ENCODE assay signal across 30 cellular contexts in genomic region chr1:213297021-213297420, GRCh38.
"Had no signal": no experiment of that assay in that cellular context is flagged by ENCODE, and none has a peak within 500 bp of the region (broad histone marks: within the 10 kb centered on the region; RNA-seq: fewer than 3 reads in every experiment).

No MANE protein-coding gene starts in this region.

- H3K27me3 Mint-ChIP-seq: activated CD4-positive, alpha-beta memory T cell treated with anti-CD3 and anti-CD28 coated beads, Interleukin-2, amount 10 ng/mL, durations not matched to agents 7 days and 5 days; activated CD4-positive, alpha-beta T cell treated with anti-CD3 and anti-CD28 coated beads, Interleukin-2, amount 10 ng/mL, durations not matched to agents 7 days and 5 days; activated naive CD4-positive, alpha-beta T cell treated with anti-CD3 and anti-CD28 coated beads, Interleukin-2, amount 10 ng/mL, durations not matched to agents 7 days and 5 days; activated naive CD8-positive, alpha-beta T cell treated with anti-CD3 and anti-CD28 coated beads, Interleukin-2, amount 10 ng/mL, durations not matched to agents 7 days and 5 days; activated T-cell treated with anti-CD3 and anti-CD28 coated beads, Interleukin-2, amount 50 U/mL, for 24 hours had no signal

- FAIRE-seq: astrocyte, endometrium, endothelial cell of umbilical vein, frontal cortex, TTC549 had no signal

- H3K36me3 ChIP-seq: brain microvascular endothelial cell, cardiac muscle cell, colonic mucosa had no signal

- H3K27ac Mint-ChIP-seq: activated CD4-positive, alpha-beta memory T cell treated with anti-CD3 and anti-CD28 coated beads, Interleukin-2, amount 10 ng/mL, durations not matched to agents 7 days and 5 days; activated CD4-positive, alpha-beta T cell treated with anti-CD3 and anti-CD28 coated beads, Interleukin-2, amount 10 ng/mL, durations not matched to agents 7 days and 5 days; activated naive CD4-positive, alpha-beta T cell treated with anti-CD3 and anti-CD28 coated beads, Interleukin-2, amount 10 ng/mL, durations not matched to agents 7 days and 5 days; activated naive CD4-positive, alpha-beta T cell treated with anti-CD3 and anti-CD28 coated beads, Interleukin-2, amount 50 U/mL, for 72 hours; activated naive CD8-positive, alpha-beta T cell treated with anti-CD3 and anti-CD28 coated beads, Interleukin-2, amount 10 ng/mL, durations not matched to agents 7 days and 5 days; activated T-cell treated with anti-CD3 and anti-CD28 coated beads, Interleukin-2, amount 50 U/mL, for 24 hours; activated T-cell treated with anti-CD3 and anti-CD28 coated beads, Interleukin-2, amount 50 U/mL, for 72 hours; WTC11 had no signal

- H3K27me3 ChIP-seq: brain microvascular endothelial cell, cardiac muscle cell, colonic mucosa had no signal

- H3K9me3 ChIP-seq: colonic mucosa had no signal

- H3K4me3 Mint-ChIP-seq: activated CD4-positive, alpha-beta memory T cell treated with anti-CD3 and anti-CD28 coated beads, Interleukin-2, amount 10 ng/mL, durations not matched to agents 7 days and 5 days; activated CD4-positive, alpha-beta T cell treated with anti-CD3 and anti-CD28 coated beads, Interleukin-2, amount 10 ng/mL, durations not matched to agents 7 days and 5 days; activated naive CD4-positive, alpha-beta T cell treated with anti-CD3 and anti-CD28 coated beads, Interleukin-2, amount 10 ng/mL, durations not matched to agents 7 days and 5 days; activated naive CD8-positive, alpha-beta T cell treated with anti-CD3 and anti-CD28 coated beads, Interleukin-2, amount 10 ng/mL, durations not matched to agents 7 days and 5 days; activated T-cell treated with anti-CD3 and anti-CD28 coated beads, Interleukin-2, amount 50 U/mL, for 24 hours; activated T-cell treated with anti-CD3 and anti-CD28 coated beads, Interleukin-2, amount 50 U/mL, for 72 hours; WTC11 had no signal

- DNase-seq: activated CD4-positive, alpha-beta memory T cell treated with anti-CD3 and anti-CD28 coated beads, Interleukin-2, amount 10 ng/mL, durations not matched to agents 7 days and 5 days; activated CD4-positive, alpha-beta T cell treated with anti-CD3 and anti-CD28 coated beads for 1 hour; activated CD4-positive, alpha-beta T cell treated with anti-CD3 and anti-CD28 coated beads for 4 hours; activated CD4-positive, alpha-beta T cell treated with anti-CD3 and anti-CD28 coated beads, Interleukin-2, amount 10 ng/mL, durations not matched to agents 7 days and 5 days; activated CD4-positive, alpha-beta T cell treated with anti-CD3 and anti-CD28 coated beads, Interleukin-2, amount 50 U/mL, for 4 hours; activated CD8-positive, alpha-beta memory T cell treated with anti-CD3 and anti-CD28 coated beads, Interleukin-2, amount 50 U/mL, for 48 hours; activated gamma-delta T cell; activated naive CD4-positive, alpha-beta T cell; activated naive CD4-positive, alpha-beta T cell treated with anti-CD3 and anti-CD28 coated beads, Interleukin-2, amount 10 ng/mL, durations not matched to agents 7 days and 5 days; activated naive CD8-positive, alpha-beta T cell treated with anti-CD3 and anti-CD28 coated beads, Interleukin-2, amount 10 ng/mL, durations not matched to agents 7 days and 5 days; activated T-cell treated with anti-CD3 and anti-CD28 coated beads for 4 hours; activated T-cell treated with anti-CD3 and anti-CD28 coated beads, Interleukin-2, amount 50 U/mL, for 24 hours; activated T-cell treated with anti-CD3 and anti-CD28 coated beads, Interleukin-2, amount 50 U/mL, for 72 hours; brain microvascular endothelial cell; central memory CD4-positive, alpha-beta T cell; cerebellar nuclear complex; colonic mucosa; effector CD8-positive, alpha-beta T cell; head of caudate nucleus; T-helper 2 cell had no signal

- H3K27ac ChIP-seq: brain microvascular endothelial cell, cardiac muscle cell, colonic mucosa, epithelial cell of prostate, VCaP had no signal

- H3K4me3 ChIP-seq: cardiac muscle cell, colonic mucosa had no signal

- H3K36me3 Mint-ChIP-seq: activated naive CD4-positive, alpha-beta T cell treated with anti-CD3 and anti-CD28 coated beads, Interleukin-2, amount 10 ng/mL, durations not matched to agents 7 days and 5 days; activated naive CD8-positive, alpha-beta T cell treated with anti-CD3 and anti-CD28 coated beads, Interleukin-2, amount 10 ng/mL, durations not matched to agents 7 days and 5 days; WTC11 had no signal

- ATAC-seq: activated naive CD4-positive, alpha-beta T cell treated with anti-CD3 and anti-CD28 coated beads, Interleukin-2, amount 50 U/mL, for 72 hours; activated T-cell treated with anti-CD3 and anti-CD28 coated beads, Interleukin-2, amount 50 U/mL, for 72 hours; WTC11 had no signal

- H3K4me1 Mint-ChIP-seq: activated CD4-positive, alpha-beta memory T cell treated with anti-CD3 and anti-CD28 coated beads, Interleukin-2, amount 10 ng/mL, durations not matched to agents 7 days and 5 days; activated CD4-positive, alpha-beta T cell treated with anti-CD3 and anti-CD28 coated beads, Interleukin-2, amount 10 ng/mL, durations not matched to agents 7 days and 5 days; activated naive CD4-positive, alpha-beta T cell treated with anti-CD3 and anti-CD28 coated beads, Interleukin-2, amount 10 ng/mL, durations not matched to agents 7 days and 5 days; activated naive CD8-positive, alpha-beta T cell treated with anti-CD3 and anti-CD28 coated beads, Interleukin-2, amount 10 ng/mL, durations not matched to agents 7 days and 5 days had no signal

- H3K4me1 ChIP-seq: colonic mucosa had no signal
